Comparison of ENCODE assay signal across 8 cellular contexts in genomic region chr5:177317959-177318377, GRCh38. TPM values are rescaled to one million over a fixed set of nuclear protein-coding genes. Genes with fewer than 3 reads are reported as not detected.
DNase-seq lines count a peak whose midpoint lies in the region; ATAC-seq and TF ChIP-seq lines count a peak whose summit lies in the region.

No MANE protein-coding gene starts in this region.

- H3K36me3 ChIP-seq in sigmoid colon, result peaks cover 0 to 4% (median 2%) of the 10 kb centered on the region in 4 donors

- peaks cover 2% of the 10 kb centered on the region for H3K36me3 Mint-ChIP-seq in T-helper 17 cell (ENCODE audit: low read depth)

- H3K27me3 Mint-ChIP-seq in T-helper 17 cell, result no peaks in the 10 kb centered on the region

- H3K4me1 Mint-ChIP-seq in T-helper 17 cell, result peaks cover 28% of the 10 kb centered on the region

- H3K4me1 ChIP-seq in right cardiac atrium (ENCODE audit: control insufficient read depth, insufficient read depth, low read length) (no peaks in the 10 kb centered on the region), sigmoid colon (peaks cover 0 to 2% (median 0%) of the 10 kb centered on the region in 4 donors)

- TF ChIP-seq CTCF in GM12864 (IDR thresholded peaks at IDR 0.05; ENCODE audit: low read depth, low read length, missing control alignments) (peak; percentile 88), sigmoid colon (IDR thresholded peaks at IDR 0.05) (peak; percentile 31 to 86 (median 70))

- ATAC-seq in T-helper 17 cell, result peak; percentile 74
- peak; percentile 36 to 40 for ATAC-seq in right cardiac atrium
- no peak for ATAC-seq in GM21423 (IDR thresholded peaks at IDR 0.05; ENCODE audit: unreplicated experiment)
- no peak for ATAC-seq in HG02884 (IDR thresholded peaks at IDR 0.05; ENCODE audit: unreplicated experiment)

- TF ChIP-seq EP300 in sigmoid colon (IDR thresholded peaks at IDR 0.05), result no peak

- no peak for TF ChIP-seq POLR2A in sigmoid colon (IDR thresholded peaks at IDR 0.05)

- no peak overlapping the region for H3K27ac Mint-ChIP-seq in T-helper 17 cell

- no peaks in the 10 kb centered on the region for H3K9me3 ChIP-seq in T-helper 17 cell (ENCODE audit: control insufficient read depth, low read length, poor library complexity, severe bottlenecking)
- no peaks in the 10 kb centered on the region for H3K9me3 ChIP-seq in right cardiac atrium (ENCODE audit: control insufficient read depth, low read length)
- H3K9me3 ChIP-seq in sigmoid colon, result no peaks in the 10 kb centered on the region

- H3K27me3 ChIP-seq in right cardiac atrium (ENCODE audit: control insufficient read depth, insufficient read depth), result no peaks in the 10 kb centered on the region
- no peaks in the 10 kb centered on the region for H3K27me3 ChIP-seq in sigmoid colon

- DNase-seq in GM12864 (ENCODE audit: low read depth), result no peak
- DNase-seq in NCI-H1048 (lab: John Stamatoyannopoulos, UW), result peak; percentile 60
- peak; percentile 42 to 62 (median 46) for DNase-seq in T-helper 17 cell
- DNase-seq in amniotic stem cell (lab: John Stamatoyannopoulos, UW), result peak; percentile 37
- DNase-seq in right cardiac atrium, result peak; percentile 70 to 88 (median 81)
- DNase-seq in sigmoid colon, result peak; percentile 82

- no peak overlapping the region for H3K27ac ChIP-seq in right cardiac atrium (ENCODE audit: low read length)
- H3K27ac ChIP-seq in sigmoid colon, result no peak overlapping the region

- no peak overlapping the region for H3K4me3 ChIP-seq in GM12864 (ENCODE audit: low read depth, low read length)
- no peak overlapping the region for H3K4me3 ChIP-seq in right cardiac atrium (ENCODE audit: low read length)
- H3K4me3 ChIP-seq in sigmoid colon, result no peak overlapping the region

- H3K4me3 Mint-ChIP-seq in T-helper 17 cell, result no peak overlapping the region

- WGBS in right cardiac atrium, result 33% methylated on average over 7 of the region's 7 CpGs
- WGBS in sigmoid colon, 2 donors, result 28 to 37% methylated on average over 7 of the region's 7 CpGs

- intact Hi-C loops in right cardiac atrium (cut with DNase I), result loop anchor here in 1 of 4 donors (10.0 kb wide), 1 partner anchor 187 kb away; the partner anchor contains the start of gene DOK3
- intact Hi-C loops in sigmoid colon (cut with DNase I), result loop anchor here (10.0 kb wide), 1 partner anchor 197 kb away; the partner anchor contains the start of gene DDX41

RNA-seq across cellular contexts. Expression of gene MXD3, which starts 6.3 kb away (rescaled TPM):
- total RNA-seq in T-helper 17 cell (10 to 100 TPM in 1 of 2 donors, 1 to 10 TPM in 1; 8.7 to 11.8 TPM), right cardiac atrium (1 to 10 TPM; 2.4 to 3.6 (median 2.6) TPM), sigmoid colon (10 to 100 TPM in 2 of 4 donors, 1 to 10 TPM in 2; 7.2 to 23.8 (median 12.9) TPM)
- polyA plus RNA-seq in right cardiac atrium (1.7 TPM), sigmoid colon (10 to 100 TPM in 1 of 3 donors, 1 to 10 TPM in 2; 2.1 to 20.7 (median 5.4) TPM)

RNA-seq across cellular contexts. Expression of gene PRELID1, which starts 14.4 kb away (rescaled TPM):
- 10 to 100 TPM; 44.9 to 55.8 TPM for total RNA-seq in T-helper 17 cell
- total RNA-seq in right cardiac atrium, result 10 to 100 TPM; 40.4 to 55.7 (median 46.0) TPM
- 43.3 TPM for polyA plus RNA-seq in right cardiac atrium
- 10 to 100 TPM; 59.3 to 64.9 (median 62.4) TPM for total RNA-seq in sigmoid colon
- 100 to 1,000 TPM; 231 to 330 (median 257) TPM for polyA plus RNA-seq in sigmoid colon

RNA-seq across cellular contexts. Expression of gene RAB24, which starts 14.4 kb away (rescaled TPM):
- total RNA-seq in T-helper 17 cell (10 to 100 TPM in 1 of 2 donors, 1 to 10 TPM in 1; 8.8 to 17.6 TPM), right cardiac atrium (10 to 100 TPM; 15.0 to 23.8 (median 20.6) TPM), sigmoid colon (10 to 100 TPM; 22.3 to 33.6 (median 29.4) TPM)
- polyA plus RNA-seq in right cardiac atrium (28.6 TPM), sigmoid colon (10 to 100 TPM; 35.4 to 64.6 (median 50.4) TPM)

RNA-seq across cellular contexts. Expression of gene LMAN2, which starts 33.5 kb away (rescaled TPM):
- 10 to 100 TPM; 75.5 to 89.8 TPM for total RNA-seq in T-helper 17 cell
- 10 to 100 TPM; 59.0 to 74.3 (median 68.8) TPM for total RNA-seq in right cardiac atrium
- polyA plus RNA-seq in right cardiac atrium, result 109 TPM
- 100 to 1,000 TPM in 2 of 4 donors, 10 to 100 TPM in 2; 87.5 to 169 (median 98.2) TPM for total RNA-seq in sigmoid colon
- polyA plus RNA-seq in sigmoid colon, result 100 to 1,000 TPM in 2 of 3 donors, 10 to 100 TPM in 1; 62.5 to 244 (median 115) TPM

RNA-seq across cellular contexts. Expression of gene RGS14, which starts 39.8 kb away (rescaled TPM):
- total RNA-seq in T-helper 17 cell (100 to 1,000 TPM in 1 of 2 donors, 10 to 100 TPM in 1; 76.7 to 110 TPM), right cardiac atrium (1 to 10 TPM; 3.8 to 5.1 (median 4.2) TPM), sigmoid colon (10 to 100 TPM in 3 of 4 donors, 1 to 10 TPM in 1; 9.6 to 26.6 (median 16.7) TPM)
- polyA plus RNA-seq in right cardiac atrium (4.6 TPM), sigmoid colon (10 to 100 TPM; 12.7 to 21.0 (median 16.2) TPM)

Comparison
In these comparisons a context has a peak if more than half of its experiments do, and no peak if none do; other contexts are left out.
1. ATAC-seq: peak in T-helper 17 cell (single experiment) and right cardiac atrium (2 of 2); none in GM21423 (single experiment) and HG02884 (single experiment).